ENCODE assay signal across 19 cellular contexts in genomic region chr11:47165294-47165840, GRCh38.
"Had no signal": no experiment of that assay in that cellular context is flagged by ENCODE, and none has a peak within 500 bp of the region (broad histone marks: within the 10 kb centered on the region; RNA-seq: fewer than 3 reads in every experiment).

No MANE protein-coding gene starts in this region.

- H3K9me3 Mint-ChIP-seq: activated B cell treated with CpG ODN at 0.5 μM for 24 hours; activated CD4-positive, alpha-beta memory T cell treated with anti-CD3 and anti-CD28 coated beads for 36 hours; activated CD4-positive, alpha-beta T cell treated with anti-CD3 and anti-CD28 coated beads, Interleukin-2, amount 10 ng/mL, durations not matched to agents 24 days and 14 days had no signal

- H3K4me1 Mint-ChIP-seq: activated B cell treated with CpG ODN at 0.5 μM for 24 hours; activated CD4-positive, alpha-beta T cell treated with anti-CD3 and anti-CD28 coated beads, Interleukin-2, amount 10 ng/mL, durations not matched to agents 24 days and 14 days had no signal

- H3K4me3 Mint-ChIP-seq: activated B cell treated with CpG ODN at 0.5 μM for 24 hours; activated CD4-positive, alpha-beta memory T cell treated with anti-CD3 and anti-CD28 coated beads for 36 hours; activated CD4-positive, alpha-beta T cell treated with anti-CD3 and anti-CD28 coated beads, Interleukin-2, amount 10 ng/mL, durations not matched to agents 24 days and 14 days had no signal

- DNase-seq: activated B cell treated with CpG ODN at 0.5 μM for 24 hours; activated CD4-positive, alpha-beta memory T cell treated with anti-CD3 and anti-CD28 coated beads for 36 hours; activated CD4-positive, alpha-beta T cell treated with anti-CD3 and anti-CD28 coated beads for 1 hour; activated CD4-positive, alpha-beta T cell treated with anti-CD3 and anti-CD28 coated beads, Interleukin-2, amount 10 ng/mL, durations not matched to agents 24 days and 14 days; activated naive CD4-positive, alpha-beta T cell treated with anti-CD3 and anti-CD28 coated beads, Interleukin-2, amount 50 U/mL, for 16 hours; aorta; MG63; MV-4-11; NCI-H1092 treated with DMSO at 0.1 percent for 48 hours; NCI-H1417 treated with DMSO at 0.1 percent for 48 hours; NCI-H1694; NCI-H2029; NCI-H446; NCI-H524; PC-3; SIG-M5; T-helper 2 cell; T1000 had no signal

- H3K27me3 ChIP-seq: breast epithelium, MG63 had no signal

- H3K27ac Mint-ChIP-seq: activated B cell treated with CpG ODN at 0.5 μM for 24 hours; activated CD4-positive, alpha-beta memory T cell treated with anti-CD3 and anti-CD28 coated beads for 36 hours; activated CD4-positive, alpha-beta T cell treated with anti-CD3 and anti-CD28 coated beads, Interleukin-2, amount 10 ng/mL, durations not matched to agents 24 days and 14 days had no signal

- H3K4me1 ChIP-seq: breast epithelium had no signal

- H3K9me3 ChIP-seq: breast epithelium, MG63 had no signal

- H3K27ac ChIP-seq: breast epithelium had no signal

- ATAC-seq: PC-3 had no signal

- H3K27me3 Mint-ChIP-seq: activated B cell treated with CpG ODN at 0.5 μM for 24 hours; activated CD4-positive, alpha-beta memory T cell treated with anti-CD3 and anti-CD28 coated beads for 36 hours; activated CD4-positive, alpha-beta T cell treated with anti-CD3 and anti-CD28 coated beads, Interleukin-2, amount 10 ng/mL, durations not matched to agents 24 days and 14 days had no signal

- H3K4me3 ChIP-seq: breast epithelium, MG63 had no signal
